ENCODE assay signal across 17 cellular contexts in genomic region chr10:78528749-78529204, GRCh38.
A peak's percentile ranks its signal among the peaks of the same experiment; 100 is the strongest.
DNase-seq lines count a peak whose midpoint lies in the region; ATAC-seq, FAIRE-seq and TF ChIP-seq lines count a peak whose summit lies in the region.
"Had no signal": no experiment of that assay in that cellular context is flagged by ENCODE, and none has a peak within 500 bp of the region (broad histone marks: within the 10 kb centered on the region; RNA-seq: fewer than 3 reads in every experiment).

No MANE protein-coding gene starts in this region.

- H3K36me3 ChIP-seq in GM23338 (ENCODE audit: insufficient read depth) (no peaks in the 10 kb centered on the region), pancreas (no peaks in the 10 kb centered on the region), aorta (ENCODE audit: control insufficient read depth in 1 of 2, insufficient read depth in 2 of 2, low read length in 1 of 2) (no peaks in the 10 kb centered on the region), SK-N-SH (replicated peaks in 1 of 2; ENCODE audit: control insufficient read depth in 1 of 2, insufficient read depth in 2 of 2, low read length in 1 of 2) (no peaks in the 10 kb centered on the region)

- no peak overlapping the region for H3K9ac ChIP-seq in SK-N-SH

- H3K9me3 Mint-ChIP-seq in GM23338 (peaks cover 9% of the 10 kb centered on the region), WTC11 (peaks cover 19% of the 10 kb centered on the region)

- ATAC-seq in GM23338 (no peak; the same call in 2 of the 3 replicates), WTC11 (peak; percentile 57; the same call in 1 of the 2 replicates), pancreas (peak; percentile 75 to 84 (median 76)), aorta (ENCODE audit: low FRiP score) (no peak)
- ATAC-seq: foreskin keratinocyte had no signal

- no peaks in the 10 kb centered on the region for H3K27me3 Mint-ChIP-seq in GM23338 (ENCODE audit: insufficient read depth, low read depth, poor library complexity)
- no peaks in the 10 kb centered on the region; the same call in 1 of the 2 replicates for H3K27me3 Mint-ChIP-seq in WTC11 (ENCODE audit: low read depth)
- H3K27me3 Mint-ChIP-seq: activated naive CD8-positive, alpha-beta T cell had no signal

- no peak for TF ChIP-seq EP300 in SK-N-SH (IDR thresholded peaks at IDR 0.05; ENCODE audit: borderline replicate concordance in 1 of 2, low read depth in 1 of 2, low read length in 1 of 2)

- DNase-seq in GM23338 (ENCODE audit: low spot score) (no peak), NCI-H2081 (lab: John Stamatoyannopoulos, UW) (peak; percentile 51 to 89), WTC11 (ENCODE audit: low spot score) (no peak), pancreas (peak in 2 of 6 donors; percentile 27 to 28), aorta (no peak), SK-N-SH (no peak), ecto neural progenitor cell (ENCODE audit: low spot score) (no peak), foreskin melanocyte (no peak)
- DNase-seq: activated CD4-positive, CD25-positive, alpha-beta regulatory T cell treated with anti-CD3 and anti-CD28 coated beads, Interleukin-2, amount 50 U/mL, for 72 hours; activated CD8-positive, alpha-beta memory T cell treated with anti-CD3 and anti-CD28 coated beads, Interleukin-2, amount 50 U/mL, for 48 hours; foreskin keratinocyte; H7; Karpas-422; midbrain; NCI-H526 had no signal

- H3K4me2 ChIP-seq in GM23338: 0 out of 2 replicates have a peak overlapping the region, but pooled peaks have one; percentile 38
- no peak overlapping the region for H3K4me2 ChIP-seq in SK-N-SH

- TF ChIP-seq CTCF in GM23338 (conservative IDR thresholded peaks at IDR 0.05; ENCODE audit: low read depth in 2 of 2): no peak
- no peak for TF ChIP-seq CTCF in WTC11 (IDR thresholded peaks at IDR 0.05)
- TF ChIP-seq CTCF in pancreas (IDR thresholded peaks at IDR 0.05): no peak
- no peak for TF ChIP-seq CTCF in SK-N-SH (IDR thresholded peaks at IDR 0.05)

- H3K9me3 ChIP-seq in pancreas (no peaks in the 10 kb centered on the region), aorta (ENCODE audit: control insufficient read depth, low read length) (peaks cover 2% of the 10 kb centered on the region), SK-N-SH (no peaks in the 10 kb centered on the region)

- no peaks in the 10 kb centered on the region for H3F3A ChIP-seq in GM23338 (replicated peaks; ENCODE audit: low read depth)
- no peaks in the 10 kb centered on the region for H3F3A ChIP-seq in SK-N-SH (replicated peaks; ENCODE audit: insufficient read depth)

- H3K27ac Mint-ChIP-seq in GM23338 (peak overlapping the region; percentile 52; the same call in 1 of the 2 replicates), WTC11 (peak overlapping the region; percentile 69)
- H3K27ac Mint-ChIP-seq: activated naive CD8-positive, alpha-beta T cell had no signal

- H3K27me3 ChIP-seq in GM23338 (ENCODE audit: insufficient read depth): no peaks in the 10 kb centered on the region
- H3K27me3 ChIP-seq in pancreas: no peaks in the 10 kb centered on the region
- no peaks in the 10 kb centered on the region for H3K27me3 ChIP-seq in aorta (ENCODE audit: control insufficient read depth in 1 of 2, insufficient read depth in 2 of 2, low read length in 1 of 2)
- H3K27me3 ChIP-seq in SK-N-SH (ENCODE audit: insufficient read depth): no peaks in the 10 kb centered on the region
- H3K27me3 ChIP-seq: foreskin keratinocyte had no signal

- H3K27ac ChIP-seq in GM23338 (ENCODE audit: low read depth) (no peak overlapping the region), pancreas (peak overlapping the region in 2 of 4 donors; percentile 15 to 51), aorta (ENCODE audit: low read depth in 1 of 2, low read length in 2 of 2) (no peak overlapping the region), SK-N-SH (ENCODE audit: low read depth in 2 of 2, low read length in 1 of 2) (no peak overlapping the region)
- H3K27ac ChIP-seq: foreskin keratinocyte, RWPE1 had no signal

- peaks cover 6% of the 10 kb centered on the region; the same call in 1 of the 2 replicates for H3K9me2 ChIP-seq in GM23338 (ENCODE audit: insufficient read depth)
- H3K9me2 ChIP-seq in SK-N-SH: no peaks in the 10 kb centered on the region

- no peak for TF ChIP-seq RAD21 in SK-N-SH (IDR thresholded peaks at IDR 0.05; ENCODE audit: low read length)

- intact Hi-C loops in pancreas (cut with DNase I): no loop called here
- intact Hi-C loops in aorta (cut with DNase I): no loop called here

- POLR2A ChIA-PET in WTC11 (lab: Charles Lee): no interaction called here
- POLR2A ChIA-PET in SK-N-SH (lab: Yijun Ruan, JAX): interaction anchor here (1.0 kb wide), 1 partner anchor 445 kb away, joined by 4 read pairs; no protein-coding TSS in a partner anchor

- H2AFZ ChIP-seq in GM23338: peak overlapping the region; percentile 92; the same call in 1 of the 2 replicates
- H2AFZ ChIP-seq in SK-N-SH (ENCODE audit: low read depth): no peak overlapping the region

- no peaks in the 10 kb centered on the region for H3K79me2 ChIP-seq in GM23338 (replicated peaks; ENCODE audit: insufficient read depth)
- H3K79me2 ChIP-seq in SK-N-SH (ENCODE audit: insufficient read depth): no peaks in the 10 kb centered on the region

- H3K4me1 ChIP-seq in GM23338 (ENCODE audit: insufficient read depth) (peaks cover 8% of the 10 kb centered on the region), pancreas (peaks cover 0 to 16% (median 12%) of the 10 kb centered on the region in 3 donors), aorta (ENCODE audit: control insufficient read depth in 1 of 2, insufficient read depth in 2 of 2, low read length in 2 of 2) (no peaks in the 10 kb centered on the region), SK-N-SH (ENCODE audit: control insufficient read depth in 1 of 2, insufficient read depth in 2 of 2, low read depth in 1 of 2, low read length in 1 of 2) (peaks cover 0 to 18% of the 10 kb centered on the region in 2 experiments; a peak in 2 of 4 replicates)
- H3K4me1 ChIP-seq: foreskin keratinocyte had no signal

- peaks cover 14% of the 10 kb centered on the region for H3K4me1 Mint-ChIP-seq in GM23338
- peaks cover 12% of the 10 kb centered on the region for H3K4me1 Mint-ChIP-seq in WTC11

- no peaks in the 10 kb centered on the region for H4K20me1 ChIP-seq in GM23338 (replicated peaks; ENCODE audit: insufficient read depth)
- H4K20me1 ChIP-seq in SK-N-SH (ENCODE audit: insufficient read depth): no peaks in the 10 kb centered on the region

- CTCF ChIA-PET in WTC11 (lab: Charles Lee) (interaction anchor here (0.6 kb wide), 1 partner anchor 129 kb away, joined by 3 read pairs; no protein-coding TSS in a partner anchor), SK-N-SH (lab: Yijun Ruan, JAX) (no interaction called here)

- no peak for FAIRE-seq in pancreas (lab: Jason Lieb, UNC)

- WGBS in pancreas, 2 donors: 9 to 19% methylated on average over 13 of the region's 13 CpGs
- WGBS in aorta, 2 donors: 92% methylated on average over 13 of the region's 13 CpGs
- WGBS in SK-N-SH (ENCODE audit: low lambda C conversion rate): 84% methylated on average over 13 of the region's 13 CpGs

- H3K4me3 ChIP-seq in GM23338: no peak overlapping the region
- H3K4me3 ChIP-seq in pancreas: peak overlapping the region in 1 of 4 donors; percentile 8
- no peak overlapping the region for H3K4me3 ChIP-seq in aorta (ENCODE audit: low read length in 2 of 2)
- H3K4me3 ChIP-seq in SK-N-SH (ENCODE audit: low read depth in 2 of 2, low read length in 1 of 2): no peak overlapping the region

- H3K4me3 Mint-ChIP-seq in GM23338 (no peak overlapping the region), WTC11 (no peak overlapping the region)
- H3K4me3 Mint-ChIP-seq: activated naive CD8-positive, alpha-beta T cell had no signal

- peaks cover 8% of the 10 kb centered on the region; the same call in 1 of the 3 replicates for H3K36me3 Mint-ChIP-seq in GM23338 (ENCODE audit: low read depth)
- peaks cover 5% of the 10 kb centered on the region; the same call in 1 of the 2 replicates for H3K36me3 Mint-ChIP-seq in WTC11
- H3K36me3 Mint-ChIP-seq: activated naive CD8-positive, alpha-beta T cell had no signal

TF ChIP-seq in GM23338, 12 proteins besides CTCF, POLR2A, EP300 and RAD21 (continues in another document):
- TF ChIP-seq POLR2AphosphoS5 (IDR thresholded peaks at IDR 0.05; ENCODE audit: low read depth) (no peak), NANOG (IDR thresholded peaks at IDR 0.05; ENCODE audit: borderline replicate concordance) (no peak), CREB1 (CRISPR knock-in tag; IDR thresholded peaks at IDR 0.05; ENCODE audit: low read depth) (no peak), EZH2 (IDR thresholded peaks at IDR 0.05; ENCODE audit: low read depth, unreplicated experiment) (no peak)

TF ChIP-seq in WTC11, 78 proteins besides CTCF, POLR2A, EP300 and RAD21 (continues in another document):
- no peak for TF ChIP-seq E2F5 (CRISPR knock-in tag; IDR thresholded peaks at IDR 0.05)
- no peak for TF ChIP-seq TEAD1 (CRISPR knock-in tag; IDR thresholded peaks at IDR 0.05)
- TF ChIP-seq MYBL2 (CRISPR knock-in tag; IDR thresholded peaks at IDR 0.05): no peak
- TF ChIP-seq FOXP1 (CRISPR knock-in tag; IDR thresholded peaks at IDR 0.05; ENCODE audit: borderline replicate concordance): no peak
- no peak for TF ChIP-seq IRF2 (CRISPR knock-in tag; IDR thresholded peaks at IDR 0.05; ENCODE audit: borderline replicate concordance, low read depth)
- no peak for TF ChIP-seq CREB1 (CRISPR knock-in tag; IDR thresholded peaks at IDR 0.05)
- TF ChIP-seq ZNF396 (CRISPR knock-in tag; IDR thresholded peaks at IDR 0.05; ENCODE audit: borderline replicate concordance): no peak

TF ChIP-seq in SK-N-SH, 30 proteins besides CTCF, POLR2A, EP300 and RAD21 (continues in another document):
- TF ChIP-seq TCF12 (IDR thresholded peaks at IDR 0.05) (no peak), MEF2A (IDR thresholded peaks at IDR 0.05; ENCODE audit: borderline replicate concordance, low read depth) (no peak), GABPA (IDR thresholded peaks at IDR 0.05; ENCODE audit: low read depth) (no peak), EZH2phosphoT487 (IDR thresholded peaks at IDR 0.05; ENCODE audit: borderline replicate concordance, low read depth) (no peak), POLR2AphosphoS5 (IDR thresholded peaks at IDR 0.05; ENCODE audit: low read depth, low read length) (no peak)

Comparison
In these comparisons a context has a peak if more than half of its experiments do, and no peak if none do; other contexts are left out.
1. ATAC-seq: peak in WTC11 (single experiment) and pancreas (4 of 4); none in GM23338 (single experiment) and aorta (single experiment).
2. DNase-seq: peak in NCI-H2081 (2 of 2); none in GM23338 (single experiment), WTC11 (single experiment), aorta (0 of 2), SK-N-SH (single experiment), ecto neural progenitor cell (single experiment) and foreskin melanocyte (single experiment).